Comparison of ENCODE assay signal across 15 cellular contexts in genomic region chr3:85142626-85143025, GRCh38.
DNase-seq lines count a peak whose midpoint lies in the region; FAIRE-seq lines count a peak whose summit lies in the region.
"Had no signal": no experiment of that assay in that cellular context is flagged by ENCODE, and none has a peak within 500 bp of the region (broad histone marks: within the 10 kb centered on the region; RNA-seq: fewer than 3 reads in every experiment).

No MANE protein-coding gene starts in this region.

- in situ Hi-C loops in G401 (cut with HindIII; ENCODE audit: low sequenced_read_pairs): no loop called here

- peak; percentile 79 for DNase-seq in G401 (ENCODE audit: low spot score)
- DNase-seq in cerebellar nuclear complex (lab: John Stamatoyannopoulos, UW): peak; percentile 1 to 29
- no peak for DNase-seq in frontal cortex (ENCODE audit: low spot score in 2 of 2)
- DNase-seq in stimulated activated naive CD4-positive, alpha-beta T cell treated with Interleukin-2 at 50 U/mL for 16 hours (lab: John Stamatoyannopoulos, UW): no peak
- DNase-seq in DMS79 (lab: John Stamatoyannopoulos, UW): no peak
- DNase-seq: AML-193; Caco-2; Calu3; CD4-positive, alpha-beta T cell; CD8-positive, alpha-beta T cell; DMS79 treated with DMSO at 0.1 percent for 48 hours; GDM1 had no signal

- FAIRE-seq in frontal cortex (lab: Jason Lieb, UNC): peak; percentile 26
- FAIRE-seq: A549, GM12891, GM19239 had no signal

Comparison
In these comparisons a context has a peak if more than half of its experiments do, and no peak if none do; other contexts are left out.
1. DNase-seq: peak in G401 (single experiment) and cerebellar nuclear complex (2 of 2); none in frontal cortex (0 of 2), stimulated activated naive CD4-positive, alpha-beta T cell treated with Interleukin-2 at 50 U/mL for 16 hours (single experiment) and DMS79 (single experiment).